1 cellular context compared by ENCODE assay signal in genomic region chr2:240129731-240130392, GRCh38.
TF ChIP-seq lines count a peak whose summit lies in the region.

No MANE protein-coding gene starts in this region.

TF ChIP-seq in K562, 482 proteins besides CTCF, POLR2A, EP300 and RAD21:
- no peak for TF ChIP-seq SOX6 (IDR thresholded peaks at IDR 0.05)
- peak; percentile 31; the same call in 1 of the 2 replicates for TF ChIP-seq POLR2G (IDR thresholded peaks at IDR 0.05; ENCODE audit: low read depth, low read length)
